8 cellular contexts compared by ENCODE assay signal in genomic region chr22:36644333-36644757, GRCh38. TPM values are rescaled to one million over a fixed set of nuclear protein-coding genes. Genes with fewer than 3 reads are reported as not detected.
DNase-seq lines count a peak whose midpoint lies in the region; ATAC-seq and TF ChIP-seq lines count a peak whose summit lies in the region.

No MANE protein-coding gene starts in this region.

- H3K9me3 ChIP-seq in body of pancreas = no peaks in the 10 kb centered on the region

- no peak overlapping the region for H2AK5ac ChIP-seq in mesendoderm (ENCODE audit: low read length)

- no peaks in the 10 kb centered on the region for H3K79me1 ChIP-seq in mesendoderm (ENCODE audit: low read length)

- H4K5ac ChIP-seq in mesendoderm (ENCODE audit: low read length) = no peak overlapping the region

- WGBS in body of pancreas, 2 donors = 15 to 16% methylated on average over 3 of the region's 3 CpGs
- WGBS in mesendoderm (ENCODE audit: extremely low coverage, insufficient coverage, low lambda C conversion rate) = no CpG with 5 or more reads among the region's 3 CpGs

- H3K27ac Mint-ChIP-seq in chondrocyte (ENCODE audit: unreplicated experiment) (no peak overlapping the region), type B pancreatic cell (no peak overlapping the region)

- DNase-seq in GM03348 (ENCODE audit: low spot score) (peak; percentile 84), M059J (ENCODE audit: low read depth) (peak; percentile 86), body of pancreas (peak; percentile 61 to 79 (median 71)), mesendoderm (peak; percentile 89), NCI-H1417 (lab: John Stamatoyannopoulos, UW) (no peak), chondrocyte (ENCODE audit: low spot score) (no peak), type B pancreatic cell (ENCODE audit: extremely low spot score, unreplicated experiment) (no peak)

- H3K9me3 Mint-ChIP-seq in chondrocyte (ENCODE audit: low read depth) = no peaks in the 10 kb centered on the region
- H3K9me3 Mint-ChIP-seq in type B pancreatic cell = no peaks in the 10 kb centered on the region

- no peak overlapping the region for H2BK120ac ChIP-seq in mesendoderm (ENCODE audit: low read depth, low read length)

- H3K4me1 ChIP-seq in body of pancreas (no peaks in the 10 kb centered on the region), mesendoderm (ENCODE audit: control insufficient read depth, low read depth, low read length) (no peaks in the 10 kb centered on the region)

- H3K4me1 Mint-ChIP-seq in chondrocyte (ENCODE audit: low read depth) (no peaks in the 10 kb centered on the region), type B pancreatic cell (ENCODE audit: unreplicated experiment) (no peaks in the 10 kb centered on the region)

- ATAC-seq in body of pancreas = peak; percentile 73
- ATAC-seq in GM18861 (IDR thresholded peaks at IDR 0.05; ENCODE audit: unreplicated experiment) = no peak

- no peak overlapping the region for H3K4me3 Mint-ChIP-seq in chondrocyte (ENCODE audit: unreplicated experiment)
- H3K4me3 Mint-ChIP-seq in type B pancreatic cell = no peak overlapping the region

- H3K4me3 ChIP-seq in body of pancreas (no peak overlapping the region), mesendoderm (ENCODE audit: low read length) (no peak overlapping the region)

- H3K23ac ChIP-seq in mesendoderm (ENCODE audit: low read length) = no peak overlapping the region

- H2BK15ac ChIP-seq in mesendoderm (replicated peaks; ENCODE audit: low read depth) = no peak overlapping the region

- H3K36me3 ChIP-seq in body of pancreas (replicated peaks in 1 of 2; ENCODE audit: insufficient read depth in 1 of 2, low read depth in 2 of 2) = no peaks in the 10 kb centered on the region
- no peaks in the 10 kb centered on the region for H3K36me3 ChIP-seq in mesendoderm (ENCODE audit: control insufficient read depth, insufficient read depth, low read length)

- no peak overlapping the region for H2BK5ac ChIP-seq in mesendoderm (ENCODE audit: low read length)

- no peak overlapping the region for H3K18ac ChIP-seq in mesendoderm (ENCODE audit: low read length)

- no peak overlapping the region for H4K8ac ChIP-seq in mesendoderm (ENCODE audit: low read depth, low read length)

- H3K27ac ChIP-seq in body of pancreas (no peak overlapping the region), mesendoderm (ENCODE audit: low read depth, low read length) (no peak overlapping the region)

- H3K9ac ChIP-seq in mesendoderm (ENCODE audit: low read length) = no peak overlapping the region

- no peak for TF ChIP-seq POLR2A in body of pancreas (IDR thresholded peaks at IDR 0.05)

- H3K27me3 Mint-ChIP-seq in chondrocyte (ENCODE audit: low read depth) (peaks cover 71% of the 10 kb centered on the region), type B pancreatic cell (peaks cover 67% of the 10 kb centered on the region)

- H3K4ac ChIP-seq in mesendoderm (ENCODE audit: low read depth, low read length) = no peak overlapping the region

- no peaks in the 10 kb centered on the region for H3K79me2 ChIP-seq in mesendoderm (ENCODE audit: control insufficient read depth, insufficient read depth, low read length)

- H3K56ac ChIP-seq in mesendoderm (ENCODE audit: low read length) = no peak overlapping the region

- H3K27me3 ChIP-seq in body of pancreas (no peaks in the 10 kb centered on the region), mesendoderm (ENCODE audit: insufficient read depth, low read length, poor library complexity) (no peaks in the 10 kb centered on the region)

- TF ChIP-seq CTCF in body of pancreas (IDR thresholded peaks at IDR 0.05) (no peak), chondrocyte (IDR thresholded peaks at IDR 0.05) (no peak), type B pancreatic cell (conservative IDR thresholded peaks at IDR 0.05) (no peak)

- intact Hi-C loops in body of pancreas (cut with DNase I) = no loop called here

- H3K36me3 Mint-ChIP-seq in chondrocyte (ENCODE audit: low read depth) (peaks cover 5% of the 10 kb centered on the region), type B pancreatic cell (no peaks in the 10 kb centered on the region)

- no peak overlapping the region for H3K4me2 ChIP-seq in mesendoderm (ENCODE audit: low read length)

RNA-seq across cellular contexts. Expression of gene CACNG2, which starts 59.2 kb away (rescaled TPM):
- not detected in 2 replicates for total RNA-seq in M059J (2014; rRNA removed; shearing (Covaris generic))
- total RNA-seq in body of pancreas = not detected
- 0.01 TPM for polyA plus RNA-seq in mesendoderm (2013, experiment 1 of 2)
- polyA plus RNA-seq in mesendoderm (2013, experiment 2 of 2) = 0.03 TPM
- total RNA-seq in chondrocyte = not detected in 3 replicates
- not detected in 2 replicates for total RNA-seq in type B pancreatic cell (ENCODE audit: low replicate concordance)

Comparison
In these comparisons a context has a peak if more than half of its experiments do, and no peak if none do; other contexts are left out.
1. DNase-seq: peak in GM03348 (single experiment), M059J (single experiment), body of pancreas (4 of 4) and mesendoderm (single experiment); none in NCI-H1417 (0 of 3), chondrocyte (single experiment) and type B pancreatic cell (single experiment).